ENCODE assay signal across 8 cellular contexts in genomic region chr5:43073597-43074546, GRCh38. TPM values are rescaled to one million over a fixed set of nuclear protein-coding genes. Genes with fewer than 3 reads are reported as not detected.
DNase-seq lines count a peak whose midpoint lies in the region; ATAC-seq, FAIRE-seq and TF ChIP-seq lines count a peak whose summit lies in the region.

No MANE protein-coding gene starts in this region.

- no peak overlapping the region for H2BK15ac ChIP-seq in IMR-90 (ENCODE audit: low read depth, low read length)

- H2BK5ac ChIP-seq in IMR-90 (ENCODE audit: low read depth, low read length, poor library complexity, severe bottlenecking): no peak overlapping the region

- TF ChIP-seq POLR2A in IMR-90 (IDR thresholded peaks at IDR 0.05; ENCODE audit: low read depth, low read length) (no peak), thyroid gland (IDR thresholded peaks at IDR 0.05) (no peak)

- no peaks in the 10 kb centered on the region for H3K9me3 ChIP-seq in IMR-90 (ENCODE audit: control insufficient read depth, insufficient read depth, low read length)
- H3K9me3 ChIP-seq in NT2/D1 (ENCODE audit: insufficient read depth, low read length): no peaks in the 10 kb centered on the region
- no peaks in the 10 kb centered on the region for H3K9me3 ChIP-seq in thyroid gland

- H3K14ac ChIP-seq in IMR-90 (replicated peaks; ENCODE audit: low read depth, low read length): no peak overlapping the region

- DNase-seq in ELR (ENCODE audit: low read depth) (peak; percentile 65), IMR-90 (peak; percentile 40), NT2/D1 (ENCODE audit: low read depth, low spot score) (peak; percentile 15), hepatic stellate cell (ENCODE audit: low spot score) (peak; percentile 29), thyroid gland (no peak), RCC 7860 (ENCODE audit: low spot score) (no peak), dedifferentiated amniotic fluid mesenchymal stem cell (ENCODE audit: extremely low spot score) (no peak)
- DNase-seq in activated T-cell treated with anti-CD3 and anti-CD28 coated beads, Interleukin-2, amount 50 U/mL, for 48 hours: peak; percentile 61 to 66

- H4K20me1 ChIP-seq in IMR-90 (ENCODE audit: insufficient read depth, low read length): no peaks in the 10 kb centered on the region; the same call in 1 of the 2 replicates

- no peak overlapping the region for H2AFZ ChIP-seq in IMR-90 (replicated peaks; ENCODE audit: low read length, poor library complexity)

- H4K5ac ChIP-seq in IMR-90 (ENCODE audit: low read depth, low read length): no peak overlapping the region

- ATAC-seq in IMR-90 (ENCODE audit: low read depth): peak; percentile 44; the same call in 1 of the 2 replicates

- no peak overlapping the region; the same call in 1 of the 2 replicates for H2BK20ac ChIP-seq in IMR-90 (ENCODE audit: low read depth, low read length)

- TF ChIP-seq RAD21 in IMR-90 (IDR thresholded peaks at IDR 0.05; ENCODE audit: low read length): peak; percentile 66

- BruUV-seq in IMR-90 (replicated peaks; lab: Mats Ljungman, UMichigan): no TSS peak

- peaks cover 4% of the 10 kb centered on the region; the same call in 1 of the 2 replicates for H3K4me1 ChIP-seq in IMR-90 (ENCODE audit: control insufficient read depth, insufficient read depth, low read length)
- no peaks in the 10 kb centered on the region for H3K4me1 ChIP-seq in NT2/D1 (ENCODE audit: insufficient read depth, insufficient read length)
- H3K4me1 ChIP-seq in thyroid gland: peaks cover 13 to 23% of the 10 kb centered on the region in 2 donors

- no peak overlapping the region for H3K23ac ChIP-seq in IMR-90 (ENCODE audit: low read depth, low read length)

- H3K56ac ChIP-seq in IMR-90 (ENCODE audit: extremely low read depth, insufficient read depth, low read length): no peak overlapping the region

- H3K4me3 ChIP-seq in IMR-90 (ENCODE audit: insufficient read depth, low read depth, low read length) (no peak overlapping the region), NT2/D1 (ENCODE audit: insufficient read length, low read depth) (no peak overlapping the region), thyroid gland (replicated peaks in 1 of 3) (no peak overlapping the region)

- H3K9me1 ChIP-seq in IMR-90 (ENCODE audit: insufficient read depth, low read length): peaks cover 14% of the 10 kb centered on the region

- no peak overlapping the region for H3K27ac ChIP-seq in IMR-90 (ENCODE audit: insufficient read depth, low read length)
- H3K27ac ChIP-seq in thyroid gland: no peak overlapping the region

- POLR2A ChIA-PET in IMR-90 (lab: Charles Lee; ENCODE audit: unreplicated experiment): no interaction called here

- 97% methylated on average over 8 of the region's 12 CpGs; no CpG with 5 or more reads in 1 of the 2 experiments for WGBS in IMR-90 (ENCODE audit: extremely low coverage in 2 of 2, insufficient read length in 1 of 2), 2 experiments
- 96% methylated on average over 12 of the region's 12 CpGs for WGBS in thyroid gland, 2 donors

- peak; percentile 58 for TF ChIP-seq CTCF in IMR-90 (conservative IDR thresholded peaks at IDR 0.05; ENCODE audit: low read depth, low read length)
- peak in 4 of 6 experiments; percentile 16 to 53 (median 42) for TF ChIP-seq CTCF in thyroid gland (IDR thresholded peaks at IDR 0.05)

- H2BK120ac ChIP-seq in IMR-90 (ENCODE audit: low read depth, low read length): no peak overlapping the region

- no peak overlapping the region for H3K4me2 ChIP-seq in IMR-90 (ENCODE audit: low read depth, low read length)

- H3K4ac ChIP-seq in IMR-90 (ENCODE audit: low read depth, low read length): no peak overlapping the region

- intact Hi-C loops in IMR-90 (cut with micrococcal nuclease): loop anchor here (1.0 to 2.0 kb wide), 2 partner anchors 232 to 315 kb away; no protein-coding TSS in a partner anchor
- intact Hi-C loops in thyroid gland (cut with DNase I): loop anchor here (5.0 kb wide), 1 partner anchor 33 kb away; no protein-coding TSS in a partner anchor

- H3K9ac ChIP-seq in IMR-90 (ENCODE audit: low read depth, low read length) (no peak overlapping the region), NT2/D1 (ENCODE audit: insufficient read length, low read depth) (no peak overlapping the region)

- H3K36me3 ChIP-seq in IMR-90 (ENCODE audit: control insufficient read depth, insufficient read depth, low read length) (peaks cover 18% of the 10 kb centered on the region), NT2/D1 (ENCODE audit: insufficient read depth, insufficient read length, low read length) (peaks cover 24% of the 10 kb centered on the region), thyroid gland (peaks cover 9 to 10% of the 10 kb centered on the region in 2 donors)

- H2AK5ac ChIP-seq in IMR-90 (ENCODE audit: low read depth, low read length): 0 out of 2 replicates have a peak overlapping the region, but pooled peaks have one; percentile 53

- dilution Hi-C loops in IMR-90 (cut with HindIII; ENCODE audit: low sequenced_read_pairs, unreplicated experiment): no loop called here

- H3K79me1 ChIP-seq in IMR-90 (ENCODE audit: low read depth in 1 of 2, low read length in 2 of 2): peaks cover 20 to 67% of the 10 kb centered on the region in 2 experiments; a peak in 3 of 4 replicates

- no peak for FAIRE-seq in RCC 7860 (lab: Jason Lieb, UNC)

- no peaks in the 10 kb centered on the region for H3K27me3 ChIP-seq in IMR-90 (ENCODE audit: control insufficient read depth, insufficient read depth, low read length)
- no peaks in the 10 kb centered on the region for H3K27me3 ChIP-seq in NT2/D1 (ENCODE audit: insufficient read depth, insufficient read length)
- no peaks in the 10 kb centered on the region for H3K27me3 ChIP-seq in thyroid gland

- in situ Hi-C loops in IMR-90 (cut with MboI; ENCODE audit: low sequenced_read_pairs): no loop called here

- H3K18ac ChIP-seq in IMR-90 (ENCODE audit: low read depth, low read length): no peak overlapping the region

- no peak overlapping the region for H2AK9ac ChIP-seq in IMR-90 (replicated peaks; ENCODE audit: low read depth, low read length, poor library complexity)

- 0 out of 4 replicates have a peak overlapping the region, but pooled peaks of 1 of the 2 experiments have one; percentile 67 for H4K8ac ChIP-seq in IMR-90 (ENCODE audit: low read depth in 2 of 2, low read length in 2 of 2)

- CTCF ChIA-PET in IMR-90 (lab: Yijun Ruan, JAX): no interaction called here

- peak overlapping the region; percentile 28; the same call in 1 of the 2 replicates for H4K91ac ChIP-seq in IMR-90 (ENCODE audit: insufficient read depth, low read depth, low read length)

TF ChIP-seq in IMR-90, 13 proteins besides CTCF, POLR2A, EP300 and RAD21:
- TF ChIP-seq MAFK (IDR thresholded peaks at IDR 0.05; ENCODE audit: low read depth, low read length) (no peak), MAZ (IDR thresholded peaks at IDR 0.05; ENCODE audit: borderline replicate concordance, low read depth, low read length) (no peak), RCOR1 (IDR thresholded peaks at IDR 0.05; ENCODE audit: insufficient replicate concordance, low read length) (no peak), NFE2L2 (IDR thresholded peaks at IDR 0.05; ENCODE audit: low read depth, low read length) (no peak), CHD1 (IDR thresholded peaks at IDR 0.05; ENCODE audit: low read depth, low read length) (no peak), MXI1 (IDR thresholded peaks at IDR 0.05; ENCODE audit: borderline replicate concordance, low read depth, low read length) (no peak), CEBPB (IDR thresholded peaks at IDR 0.05; ENCODE audit: low read depth, low read length) (no peak), SMC3 (IDR thresholded peaks at IDR 0.05; ENCODE audit: low read depth, low read length) (no peak; the same call in 1 of the 2 replicates), USF2 (IDR thresholded peaks at IDR 0.05; ENCODE audit: low read depth, low read length) (no peak), RFX5 (IDR thresholded peaks at IDR 0.05; ENCODE audit: low read depth, low read length) (no peak), BHLHE40 (IDR thresholded peaks at IDR 0.05; ENCODE audit: low read depth, low read length) (no peak), ELK1 (IDR thresholded peaks at IDR 0.05; ENCODE audit: borderline replicate concordance, low read depth, low read length) (no peak), FOS (IDR thresholded peaks at IDR 0.05; ENCODE audit: low read depth, low read length) (no peak)
TF ChIP-seq in IMR-90: peak in this region for 0.

RNA-seq across cellular contexts. Expression of gene ANXA2R, which starts 33.8 kb away (rescaled TPM):
- total RNA-seq in IMR-90 (2012; rRNA removed) (1.3 and 1.4 TPM in 2 replicates), thyroid gland (1 to 10 TPM; 1.2 to 6.3 (median 4.0) TPM)
- 2.5 and 3.6 TPM in 2 replicates for polyA plus RNA-seq in IMR-90 (2012; rRNA removed)
- polyA plus RNA-seq in IMR-90 (2012; cell fraction: cytosol; rRNA removed): 3.5 and 4.5 TPM in 2 replicates
- 3.9 and 4.1 TPM in 2 replicates for polyA plus RNA-seq in IMR-90 (2012; cell fraction: nucleus; rRNA removed; ENCODE audit: low replicate concordance)

RNA-seq across cellular contexts. Expression of gene ZNF131, which starts 46.8 kb away (rescaled TPM):
- total RNA-seq in IMR-90 (2012; rRNA removed): 36.2 and 47.8 TPM in 2 replicates
- 19.3 and 23.5 TPM in 2 replicates for polyA plus RNA-seq in IMR-90 (2012; rRNA removed)
- 7.0 and 7.7 TPM in 2 replicates for polyA plus RNA-seq in IMR-90 (2012; cell fraction: cytosol; rRNA removed)
- polyA plus RNA-seq in IMR-90 (2012; cell fraction: nucleus; rRNA removed; ENCODE audit: low replicate concordance): 9.7 and 45.5 TPM in 2 replicates
- total RNA-seq in thyroid gland: 10 to 100 TPM; 38.4 to 48.2 (median 44.2) TPM

Comparison
In these comparisons a context has a peak if more than half of its experiments do, and no peak if none do; other contexts are left out.
1. DNase-seq: peak in ELR (single experiment), IMR-90 (single experiment), NT2/D1 (single experiment), activated T-cell treated with anti-CD3 and anti-CD28 coated beads, Interleukin-2, amount 50 U/mL, for 48 hours (2 of 2) and hepatic stellate cell (single experiment); none in thyroid gland (0 of 2), RCC 7860 (single experiment) and dedifferentiated amniotic fluid mesenchymal stem cell (single experiment).